Comparison of ENCODE assay signal across 8 cellular contexts in genomic region chr7:818031-818699, GRCh38. TPM values are rescaled to one million over a fixed set of nuclear protein-coding genes. Genes with fewer than 3 reads are reported as not detected.
DNase-seq lines count a peak whose midpoint lies in the region; ATAC-seq and TF ChIP-seq lines count a peak whose summit lies in the region.

No MANE protein-coding gene starts in this region.

- POLR2A ChIA-PET in GM10248 (lab: Yijun Ruan, JAX) = no interaction called here

- no peak overlapping the region for H3K27ac ChIP-seq in Karpas-422 (ENCODE audit: low read length)
- H3K27ac ChIP-seq in adrenal gland = no peak overlapping the region
- H3K27ac ChIP-seq in liver (ENCODE audit: low read depth in 1 of 2, low read length in 2 of 2) = no peak overlapping the region

- H4K20me1 ChIP-seq in Karpas-422 (ENCODE audit: insufficient read depth, low read depth, low read length) = no peaks in the 10 kb centered on the region; the same call in 1 of the 2 replicates

- H2AFZ ChIP-seq in Karpas-422 (ENCODE audit: low read length) = no peak overlapping the region

- H3K36me3 ChIP-seq in ES-I3 (ENCODE audit: insufficient read depth, low read length) (no peaks in the 10 kb centered on the region), Karpas-422 (ENCODE audit: insufficient read depth, low read length) (no peaks in the 10 kb centered on the region), adrenal gland (replicated peaks in 1 of 2) (no peaks in the 10 kb centered on the region), liver (ENCODE audit: control insufficient read depth in 4 of 4, insufficient read depth in 3 of 4, low read depth in 1 of 4, low read length in 3 of 4) (no peaks in the 10 kb centered on the region)

- peaks cover 64% of the 10 kb centered on the region for H3K79me2 ChIP-seq in Karpas-422 (ENCODE audit: low read length)

- H3K4me3 ChIP-seq in Karpas-422 (ENCODE audit: low read length) = peak overlapping the region; percentile 85
- H3K4me3 ChIP-seq in adrenal gland = no peak overlapping the region
- H3K4me3 ChIP-seq in liver (ENCODE audit: low read depth in 1 of 3, low read length in 3 of 3) = no peak overlapping the region

- no peaks in the 10 kb centered on the region for H3K27me3 ChIP-seq in Karpas-422 (ENCODE audit: low read length)
- H3K27me3 ChIP-seq in adrenal gland = no peaks in the 10 kb centered on the region
- H3K27me3 ChIP-seq in liver (ENCODE audit: control insufficient read depth in 4 of 4, insufficient read depth in 4 of 4, low read length in 3 of 4) = no peaks in the 10 kb centered on the region

- WGBS in adrenal gland, 4 donors = 79 to 91% (median 85%) methylated on average over 7 to 8 of the region's 8 CpGs
- WGBS in liver = 79% methylated on average over 8 of the region's 8 CpGs

- TF ChIP-seq POLR2A in adrenal gland (IDR thresholded peaks at IDR 0.05) = no peak

- intact Hi-C loops in adrenal gland (cut with DNase I) = no loop called here

- CTCF ChIA-PET in GM10248 (lab: Yijun Ruan, JAX) = interaction anchor here (0.6 to 2.4 kb wide), 11 partner anchors 8 to 55 kb away, joined by 3 to 9 read pairs (median 3); partner anchors contain the start of gene SUN1

- ATAC-seq in HG03280 (IDR thresholded peaks at IDR 0.05; ENCODE audit: unreplicated experiment) (no peak), GM18858 (IDR thresholded peaks at IDR 0.05; ENCODE audit: unreplicated experiment) (no peak)

- H3K9me2 ChIP-seq in Karpas-422 (replicated peaks; ENCODE audit: insufficient read depth, low read length) = no peaks in the 10 kb centered on the region

- peak overlapping the region; percentile 80 for H3K4me2 ChIP-seq in Karpas-422 (ENCODE audit: low read depth, low read length, poor library complexity, severe bottlenecking)

- DNase-seq in Karpas-422 (peak; percentile 63), adrenal gland (no peak), GM10248 (ENCODE audit: extremely low spot score) (no peak), NK-92 (lab: John Stamatoyannopoulos, UW; ENCODE audit: unreplicated experiment) (no peak)

- H3K9me3 ChIP-seq in ES-I3 (ENCODE audit: control insufficient read depth, insufficient read depth, low read length) (no peaks in the 10 kb centered on the region), Karpas-422 (ENCODE audit: low read length) (no peaks in the 10 kb centered on the region), adrenal gland (replicated peaks in 1 of 3) (no peaks in the 10 kb centered on the region), liver (ENCODE audit: control insufficient read depth in 4 of 4, low read length in 3 of 4) (no peaks in the 10 kb centered on the region)

- H3K9ac ChIP-seq in ES-I3 (ENCODE audit: low read depth, low read length) = peak overlapping the region; percentile 75; the same call in 1 of the 2 replicates
- H3K9ac ChIP-seq in Karpas-422 (ENCODE audit: low read length) = peak overlapping the region; percentile 88; the same call in 1 of the 2 replicates
- H3K9ac ChIP-seq in liver (ENCODE audit: low read depth in 1 of 2, low read length in 2 of 2) = no peak overlapping the region

- TF ChIP-seq CTCF in adrenal gland (IDR thresholded peaks at IDR 0.05) (peak in 4 of 6 experiments; percentile 16 to 44 (median 37)), liver (IDR thresholded peaks at IDR 0.05; ENCODE audit: low read depth, low read length, missing input control) (peak; percentile 47), GM10248 (IDR thresholded peaks at IDR 0.05; ENCODE audit: control extremely low read depth, extremely low read depth, low read depth, missing control alignments) (no peak)

- H3K4me1 ChIP-seq in ES-I3 (ENCODE audit: insufficient read depth, low read length) (peaks cover 8% of the 10 kb centered on the region), Karpas-422 (ENCODE audit: low read length) (peaks cover 40% of the 10 kb centered on the region), adrenal gland (replicated peaks in 1 of 2) (peaks cover 18 to 51% of the 10 kb centered on the region in 2 donors), liver (ENCODE audit: control insufficient read depth in 4 of 4, insufficient read depth in 4 of 4, low read length in 3 of 4) (peaks cover 12 to 62% (median 40%) of the 10 kb centered on the region in 4 donors)

- no peak for TF ChIP-seq RAD21 in liver (IDR thresholded peaks at IDR 0.05)

TF ChIP-seq in liver, 16 proteins besides CTCF, POLR2A, EP300 and RAD21:
- TF ChIP-seq EGR1 (IDR thresholded peaks at IDR 0.05; ENCODE audit: low read depth in 2 of 2) (no peak), ZBTB33 (IDR thresholded peaks at IDR 0.05) (no peak), RXRA (IDR thresholded peaks at IDR 0.05) (no peak)
- TF ChIP-seq, protein P1, sequence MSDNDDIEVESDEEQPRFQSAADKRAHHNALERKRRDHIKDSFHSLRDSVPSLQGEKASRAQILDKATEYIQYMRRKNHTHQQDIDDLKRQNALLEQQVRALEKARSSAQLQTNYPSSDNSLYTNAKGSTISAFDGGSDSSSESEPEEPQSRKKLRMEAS (IDR thresholded peaks at IDR 0.05) = no peak

RNA-seq across cellular contexts. Expression of gene SUN1, which starts 14.1 kb away (rescaled TPM):
- 39.6 and 62.1 TPM in 2 replicates for total RNA-seq in Karpas-422 (2014; rRNA removed; shearing (Covaris generic); ENCODE audit: low replicate concordance)
- total RNA-seq in adrenal gland = 100 to 1,000 TPM in 4 of 8 donors, 10 to 100 TPM in 4; 79.1 to 122 (median 99.9) TPM
- 100 to 1,000 TPM in 2 of 3 donors, 10 to 100 TPM in 1; 28.7 to 114 (median 105) TPM for polyA plus RNA-seq in adrenal gland
- 100 to 1,000 TPM in 1 of 2 donors, 10 to 100 TPM in 1; 50.9 to 162 TPM for total RNA-seq in liver
- 10 to 100 TPM; 24.8 to 29.2 TPM for polyA plus RNA-seq in liver

RNA-seq across cellular contexts. Expression of gene GET4, which starts 58.2 kb away (rescaled TPM):
- total RNA-seq in Karpas-422 (2014; rRNA removed; shearing (Covaris generic); ENCODE audit: low replicate concordance) = 16.2 and 33.3 TPM in 2 replicates
- total RNA-seq in adrenal gland (100 to 1,000 TPM in 1 of 8 donors, 10 to 100 TPM in 7; 44.7 to 190 (median 69.1) TPM), liver (10 to 100 TPM; 19.5 to 30.3 TPM)
- polyA plus RNA-seq in adrenal gland (100 to 1,000 TPM in 2 of 3 donors, 10 to 100 TPM in 1; 38.3 to 166 (median 164) TPM), liver (10 to 100 TPM; 24.3 to 34.7 TPM)

Comparison
In these comparisons a context has a peak if more than half of its experiments do, and no peak if none do; other contexts are left out.
1. H3K9ac ChIP-seq: peak in ES-I3 (single experiment) and Karpas-422 (single experiment); none in liver (0 of 2).